ENCODE assay signal across 13 cellular contexts in genomic region chr16:74724820-74725549, GRCh38. TPM values are rescaled to one million over a fixed set of nuclear protein-coding genes. Genes with fewer than 3 reads are reported as not detected.
DNase-seq lines count a peak whose midpoint lies in the region; ATAC-seq and TF ChIP-seq lines count a peak whose summit lies in the region.
"Had no signal": no experiment of that assay in that cellular context is flagged by ENCODE, and none has a peak within 500 bp of the region (broad histone marks: within the 10 kb centered on the region; RNA-seq: fewer than 3 reads in every experiment).

No MANE protein-coding gene starts in this region.

- H3K27me3 ChIP-seq in BJ (ENCODE audit: control insufficient read depth, insufficient read depth, low read length) (no peaks in the 10 kb centered on the region; the same call in 1 of the 2 replicates), osteoblast (ENCODE audit: insufficient read depth, low read length) (no peaks in the 10 kb centered on the region)

- peak; percentile 41 for TF ChIP-seq CTCF in BJ (IDR thresholded peaks at IDR 0.05; ENCODE audit: insufficient read depth, low read depth, low read length)
- TF ChIP-seq CTCF in osteoblast (IDR thresholded peaks at IDR 0.05; ENCODE audit: extremely low read depth, low read depth, low read length): peak; percentile 60

- ATAC-seq in esophagus mucosa: peak; percentile 86
- no peak for ATAC-seq in GM18520 (IDR thresholded peaks at IDR 0.05; ENCODE audit: unreplicated experiment)
- no peak for ATAC-seq in Right ventricle myocardium superior (ENCODE audit: poor library complexity)
- ATAC-seq in GM18868 (IDR thresholded peaks at IDR 0.05; ENCODE audit: unreplicated experiment): no peak
- ATAC-seq: PC-3 had no signal

- CTCF ChIA-PET in BJ (lab: Yijun Ruan, JAX): interaction anchor here (0.7 to 3.7 kb wide), 10 partner anchors 9 to 386 kb away, joined by 4 to 14 read pairs (median 4); no protein-coding TSS in a partner anchor

- intact Hi-C loops in Right ventricle myocardium superior (cut with DNase I): no loop called here

- no peaks in the 10 kb centered on the region for H4K20me1 ChIP-seq in osteoblast (ENCODE audit: insufficient read depth, low read length)

- H3K4me3 ChIP-seq in BJ (ENCODE audit: low read depth, low read length): no peak overlapping the region
- H3K4me3 ChIP-seq in osteoblast (ENCODE audit: insufficient read depth, low read length): peak overlapping the region; percentile 29
- H3K4me3 ChIP-seq: lung had no signal

- peak; percentile 9 for DNase-seq in BJ (ENCODE audit: low read depth)
- DNase-seq in RPMI7951 (ENCODE audit: low read depth): peak; percentile 44
- DNase-seq in osteoblast (ENCODE audit: insufficient read length, low spot score, missing footprints): peak; percentile 98
- DNase-seq in Right ventricle myocardium superior: no peak
- DNase-seq in SHP77 treated with DMSO at 0.1 percent for 48 hours (lab: John Stamatoyannopoulos, UW): no peak
- DNase-seq: Caco-2; PC-3; stimulated activated CD4-positive, alpha-beta T cell treated with anti-CD3 and anti-CD28 coated beads, Interleukin-1b, Interleukin-23, amount 100 ng/mL, for 48 hours had no signal

- no peaks in the 10 kb centered on the region for H3K36me3 ChIP-seq in BJ (ENCODE audit: control insufficient read depth, insufficient read depth, low read length)
- H3K36me3 ChIP-seq in osteoblast (ENCODE audit: insufficient read depth, low read length): no peaks in the 10 kb centered on the region

- POLR2A ChIA-PET in BJ (lab: Charles Lee): no interaction called here

- H2AFZ ChIP-seq in osteoblast (ENCODE audit: low read length): peak overlapping the region; percentile 95

- H3K4me2 ChIP-seq in osteoblast (ENCODE audit: insufficient read depth, low read length): peak overlapping the region; percentile 70

- H3K4me1 ChIP-seq in osteoblast (ENCODE audit: insufficient read depth, low read length): peaks cover 14% of the 10 kb centered on the region
- H3K4me1 ChIP-seq: Caco-2 had no signal

- H3K27ac ChIP-seq in osteoblast (ENCODE audit: low read depth, low read length): peak overlapping the region; percentile 63

- no peaks in the 10 kb centered on the region for H3K79me2 ChIP-seq in osteoblast (ENCODE audit: insufficient read depth, low read length)

- peaks cover 6% of the 10 kb centered on the region for H3K9me3 ChIP-seq in osteoblast (ENCODE audit: low read depth, low read length)

RNA-seq across cellular contexts. Expression of gene MLKL, which starts 24.3 kb away (rescaled TPM):
- 4.4 and 5.5 TPM in 2 replicates for polyA plus RNA-seq in BJ (2011; rRNA removed)
- polyA minus RNA-seq in BJ (2011; rRNA and poly(A)+ RNA removed): 2.4 and 3.1 TPM in 2 replicates
- 7.2 and 8.4 TPM in 2 replicates for total RNA-seq in RPMI7951 (2014; rRNA removed; shearing (Covaris generic))
- total RNA-seq in esophagus mucosa (12.4 TPM), osteoblast (5.1 and 9.1 TPM in 2 replicates), Right ventricle myocardium superior (3.0 TPM)

RNA-seq across cellular contexts. Expression of gene FA2H, which starts 49.6 kb away (rescaled TPM):
- polyA plus RNA-seq in BJ (2011; rRNA removed): not detected in 2 replicates
- polyA minus RNA-seq in BJ (2011; rRNA and poly(A)+ RNA removed): not detected in 2 replicates
- total RNA-seq in RPMI7951 (2014; rRNA removed; shearing (Covaris generic)): not detected in 2 replicates
- total RNA-seq in esophagus mucosa (1.3 TPM), osteoblast (not detected in 2 replicates), Right ventricle myocardium superior (0.16 TPM)
- total RNA-seq: dermis microvascular lymphatic vessel endothelial cell had no signal

RNA-seq across cellular contexts. Expression of gene RFWD3, which starts 58.3 kb away (rescaled TPM):
- 20.2 and 20.7 TPM in 2 replicates for polyA plus RNA-seq in BJ (2011; rRNA removed)
- 30.6 and 35.5 TPM in 2 replicates for polyA minus RNA-seq in BJ (2011; rRNA and poly(A)+ RNA removed)
- 37.5 and 44.9 TPM in 2 replicates for total RNA-seq in RPMI7951 (2014; rRNA removed; shearing (Covaris generic))
- total RNA-seq in esophagus mucosa: 23.9 TPM
- 15.6 and 18.8 TPM in 2 replicates for total RNA-seq in osteoblast
- 4.4 TPM for total RNA-seq in Right ventricle myocardium superior

Comparison
In these comparisons a context has a peak if more than half of its experiments do, and no peak if none do; other contexts are left out.
1. DNase-seq: peak in BJ (single experiment), RPMI7951 (single experiment) and osteoblast (single experiment); none in Right ventricle myocardium superior (single experiment) and SHP77 treated with DMSO at 0.1 percent for 48 hours (single experiment).